1 cellular context compared by ENCODE assay signal in genomic region chr2:42105330-42106256, GRCh38.
TF ChIP-seq lines count a peak whose summit lies in the region.

No MANE protein-coding gene starts in this region.

TF ChIP-seq in HepG2, 621 proteins besides CTCF, POLR2A, EP300 and RAD21 (continued from another document and continues in another):
- TF ChIP-seq TBX3 (IDR thresholded peaks at IDR 0.05; ENCODE audit: borderline replicate concordance): no peak
- no peak for TF ChIP-seq ZNF660 (CRISPR knock-in tag; IDR thresholded peaks at IDR 0.05; ENCODE audit: borderline replicate concordance, low read depth)
- TF ChIP-seq ZNF143 (CRISPR knock-in tag; IDR thresholded peaks at IDR 0.05): no peak; the same call in 1 of the 2 replicates
- TF ChIP-seq, protein P1, sequence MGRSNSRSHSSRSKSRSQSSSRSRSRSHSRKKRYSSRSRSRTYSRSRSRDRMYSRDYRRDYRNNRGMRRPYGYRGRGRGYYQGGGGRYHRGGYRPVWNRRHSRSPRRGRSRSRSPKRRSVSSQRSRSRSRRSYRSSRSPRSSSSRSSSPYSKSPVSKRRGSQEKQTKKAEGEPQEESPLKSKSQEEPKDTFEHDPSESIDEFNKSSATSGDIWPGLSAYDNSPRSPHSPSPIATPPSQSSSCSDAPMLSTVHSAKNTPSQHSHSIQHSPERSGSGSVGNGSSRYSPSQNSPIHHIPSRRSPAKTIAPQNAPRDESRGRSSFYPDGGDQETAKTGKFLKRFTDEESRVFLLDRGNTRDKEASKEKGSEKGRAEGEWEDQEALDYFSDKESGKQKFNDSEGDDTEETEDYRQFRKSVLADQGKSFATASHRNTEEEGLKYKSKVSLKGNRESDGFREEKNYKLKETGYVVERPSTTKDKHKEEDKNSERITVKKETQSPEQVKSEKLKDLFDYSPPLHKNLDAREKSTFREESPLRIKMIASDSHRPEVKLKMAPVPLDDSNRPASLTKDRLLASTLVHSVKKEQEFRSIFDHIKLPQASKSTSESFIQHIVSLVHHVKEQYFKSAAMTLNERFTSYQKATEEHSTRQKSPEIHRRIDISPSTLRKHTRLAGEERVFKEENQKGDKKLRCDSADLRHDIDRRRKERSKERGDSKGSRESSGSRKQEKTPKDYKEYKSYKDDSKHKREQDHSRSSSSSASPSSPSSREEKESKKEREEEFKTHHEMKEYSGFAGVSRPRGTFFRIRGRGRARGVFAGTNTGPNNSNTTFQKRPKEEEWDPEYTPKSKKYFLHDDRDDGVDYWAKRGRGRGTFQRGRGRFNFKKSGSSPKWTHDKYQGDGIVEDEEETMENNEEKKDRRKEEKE (IDR thresholded peaks at IDR 0.05): no peak
- no peak for TF ChIP-seq PRPF4 (IDR thresholded peaks at IDR 0.05; ENCODE audit: low read depth, low read length, poor library complexity, severe bottlenecking)
- TF ChIP-seq MXD3 (CRISPR knock-in tag; IDR thresholded peaks at IDR 0.05): peak; percentile 64; the same call in 1 of the 2 replicates
- TF ChIP-seq KDM5A (IDR thresholded peaks at IDR 0.05; ENCODE audit: borderline replicate concordance, low read length): no peak
- TF ChIP-seq, protein P2, sequence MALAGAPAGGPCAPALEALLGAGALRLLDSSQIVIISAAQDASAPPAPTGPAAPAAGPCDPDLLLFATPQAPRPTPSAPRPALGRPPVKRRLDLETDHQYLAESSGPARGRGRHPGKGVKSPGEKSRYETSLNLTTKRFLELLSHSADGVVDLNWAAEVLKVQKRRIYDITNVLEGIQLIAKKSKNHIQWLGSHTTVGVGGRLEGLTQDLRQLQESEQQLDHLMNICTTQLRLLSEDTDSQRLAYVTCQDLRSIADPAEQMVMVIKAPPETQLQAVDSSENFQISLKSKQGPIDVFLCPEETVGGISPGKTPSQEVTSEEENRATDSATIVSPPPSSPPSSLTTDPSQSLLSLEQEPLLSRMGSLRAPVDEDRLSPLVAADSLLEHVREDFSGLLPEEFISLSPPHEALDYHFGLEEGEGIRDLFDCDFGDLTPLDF (CRISPR knock-in tag; IDR thresholded peaks at IDR 0.05): no peak
- TF ChIP-seq ATF1 (CRISPR knock-in tag; IDR thresholded peaks at IDR 0.05): no peak; the same call in 1 of the 2 replicates
- TF ChIP-seq ZNF674 (CRISPR knock-in tag; IDR thresholded peaks at IDR 0.05; ENCODE audit: low read depth): no peak
- TF ChIP-seq NRL (CRISPR knock-in tag; IDR thresholded peaks at IDR 0.05; ENCODE audit: borderline replicate concordance): no peak
- TF ChIP-seq, protein P3, sequence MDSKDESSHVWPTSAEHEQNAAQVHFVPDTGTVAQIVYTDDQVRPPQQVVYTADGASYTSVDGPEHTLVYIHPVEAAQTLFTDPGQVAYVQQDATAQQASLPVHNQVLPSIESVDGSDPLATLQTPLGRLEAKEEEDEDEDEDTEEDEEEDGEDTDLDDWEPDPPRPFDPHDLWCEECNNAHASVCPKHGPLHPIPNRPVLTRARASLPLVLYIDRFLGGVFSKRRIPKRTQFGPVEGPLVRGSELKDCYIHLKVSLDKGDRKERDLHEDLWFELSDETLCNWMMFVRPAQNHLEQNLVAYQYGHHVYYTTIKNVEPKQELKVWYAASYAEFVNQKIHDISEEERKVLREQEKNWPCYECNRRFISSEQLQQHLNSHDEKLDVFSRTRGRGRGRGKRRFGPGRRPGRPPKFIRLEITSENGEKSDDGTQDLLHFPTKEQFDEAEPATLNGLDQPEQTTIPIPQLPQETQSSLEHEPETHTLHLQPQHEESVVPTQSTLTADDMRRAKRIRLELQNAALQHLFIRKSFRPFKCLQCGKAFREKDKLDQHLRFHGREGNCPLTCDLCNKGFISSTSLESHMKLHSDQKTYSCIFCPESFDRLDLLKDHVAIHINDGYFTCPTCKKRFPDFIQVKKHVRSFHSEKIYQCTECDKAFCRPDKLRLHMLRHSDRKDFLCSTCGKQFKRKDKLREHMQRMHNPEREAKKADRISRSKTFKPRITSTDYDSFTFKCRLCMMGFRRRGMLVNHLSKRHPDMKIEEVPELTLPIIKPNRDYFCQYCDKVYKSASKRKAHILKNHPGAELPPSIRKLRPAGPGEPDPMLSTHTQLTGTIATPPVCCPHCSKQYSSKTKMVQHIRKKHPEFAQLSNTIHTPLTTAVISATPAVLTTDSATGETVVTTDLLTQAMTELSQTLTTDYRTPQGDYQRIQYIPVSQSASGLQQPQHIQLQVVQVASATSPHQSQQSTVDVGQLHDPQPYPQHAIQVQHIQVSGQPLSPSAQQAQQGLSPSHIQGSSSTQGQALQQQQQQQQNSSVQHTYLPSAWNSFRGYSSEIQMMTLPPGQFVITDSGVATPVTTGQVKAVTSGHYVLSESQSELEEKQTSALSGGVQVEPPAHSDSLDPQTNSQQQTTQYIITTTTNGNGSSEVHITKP (CRISPR knock-in tag; IDR thresholded peaks at IDR 0.05; ENCODE audit: low read depth): 0 out of 2 replicates have a peak, but pooled peaks have one; percentile 51
- TF ChIP-seq TEAD2 (CRISPR knock-in tag; IDR thresholded peaks at IDR 0.05): no peak
- TF ChIP-seq, protein P4, sequence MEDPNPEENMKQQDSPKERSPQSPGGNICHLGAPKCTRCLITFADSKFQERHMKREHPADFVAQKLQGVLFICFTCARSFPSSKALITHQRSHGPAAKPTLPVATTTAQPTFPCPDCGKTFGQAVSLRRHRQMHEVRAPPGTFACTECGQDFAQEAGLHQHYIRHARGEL (CRISPR knock-in tag; IDR thresholded peaks at IDR 0.05): no peak
- no peak for TF ChIP-seq NR3C1 (CRISPR knock-in tag; IDR thresholded peaks at IDR 0.05)
- TF ChIP-seq IKZF5 (CRISPR knock-in tag; IDR thresholded peaks at IDR 0.05): peak; percentile 91; the same call in 1 of the 2 replicates
- 0 out of 2 replicates have a peak, but pooled peaks have one; percentile 52 for TF ChIP-seq ZNF441 (CRISPR knock-in tag; IDR thresholded peaks at IDR 0.05; ENCODE audit: borderline replicate concordance)
- TF ChIP-seq, protein P5, sequence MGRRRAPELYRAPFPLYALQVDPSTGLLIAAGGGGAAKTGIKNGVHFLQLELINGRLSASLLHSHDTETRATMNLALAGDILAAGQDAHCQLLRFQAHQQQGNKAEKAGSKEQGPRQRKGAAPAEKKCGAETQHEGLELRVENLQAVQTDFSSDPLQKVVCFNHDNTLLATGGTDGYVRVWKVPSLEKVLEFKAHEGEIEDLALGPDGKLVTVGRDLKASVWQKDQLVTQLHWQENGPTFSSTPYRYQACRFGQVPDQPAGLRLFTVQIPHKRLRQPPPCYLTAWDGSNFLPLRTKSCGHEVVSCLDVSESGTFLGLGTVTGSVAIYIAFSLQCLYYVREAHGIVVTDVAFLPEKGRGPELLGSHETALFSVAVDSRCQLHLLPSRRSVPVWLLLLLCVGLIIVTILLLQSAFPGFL (CRISPR knock-in tag; IDR thresholded peaks at IDR 0.05): no peak
- TF ChIP-seq ZMYM2 (CRISPR knock-in tag; IDR thresholded peaks at IDR 0.05): 0 out of 2 replicates have a peak, but pooled peaks have one; percentile 16
- TF ChIP-seq ZNF776 (CRISPR knock-in tag; IDR thresholded peaks at IDR 0.05): no peak
- TF ChIP-seq DNMT3B (CRISPR knock-in tag; conservative IDR thresholded peaks at IDR 0.05): 0 out of 2 replicates have a peak, but pooled peaks have one; percentile 59
- TF ChIP-seq ZNF138 (CRISPR knock-in tag; IDR thresholded peaks at IDR 0.05; ENCODE audit: low read depth): no peak
- TF ChIP-seq RBAK (CRISPR knock-in tag; IDR thresholded peaks at IDR 0.05): no peak
- no peak; the same call in 1 of the 2 replicates for TF ChIP-seq YEATS4 (CRISPR knock-in tag; IDR thresholded peaks at IDR 0.05; ENCODE audit: borderline replicate concordance)
- TF ChIP-seq ZC3H4 (CRISPR knock-in tag; IDR thresholded peaks at IDR 0.05; ENCODE audit: borderline replicate concordance): no peak
- no peak for TF ChIP-seq ATRX (CRISPR knock-in tag; IDR thresholded peaks at IDR 0.05; ENCODE audit: borderline replicate concordance)
- TF ChIP-seq CC2D1A (CRISPR knock-in tag; IDR thresholded peaks at IDR 0.05): no peak
- no peak for TF ChIP-seq TOPORS (CRISPR knock-in tag; IDR thresholded peaks at IDR 0.05)
- no peak for TF ChIP-seq ZBTB39 (CRISPR knock-in tag; IDR thresholded peaks at IDR 0.05)
- TF ChIP-seq FOXA1 (IDR thresholded peaks at IDR 0.05): no peak
- TF ChIP-seq FOXA1 (CRISPR knock-in tag; IDR thresholded peaks at IDR 0.05): peak; percentile 88
- no peak for TF ChIP-seq CHD2 (IDR thresholded peaks at IDR 0.05; ENCODE audit: low read depth, low read length)
- TF ChIP-seq ZNF7 (CRISPR knock-in tag; IDR thresholded peaks at IDR 0.05): no peak
- no peak for TF ChIP-seq SMARCE1 (IDR thresholded peaks at IDR 0.05; ENCODE audit: borderline replicate concordance)
- TF ChIP-seq THAP8 (CRISPR knock-in tag; IDR thresholded peaks at IDR 0.05; ENCODE audit: borderline replicate concordance): no peak
- TF ChIP-seq ZNF274 (CRISPR knock-in tag; IDR thresholded peaks at IDR 0.05): no peak
- TF ChIP-seq SCMH1 (CRISPR knock-in tag; IDR thresholded peaks at IDR 0.05; ENCODE audit: borderline replicate concordance): no peak
- TF ChIP-seq, protein P6, sequence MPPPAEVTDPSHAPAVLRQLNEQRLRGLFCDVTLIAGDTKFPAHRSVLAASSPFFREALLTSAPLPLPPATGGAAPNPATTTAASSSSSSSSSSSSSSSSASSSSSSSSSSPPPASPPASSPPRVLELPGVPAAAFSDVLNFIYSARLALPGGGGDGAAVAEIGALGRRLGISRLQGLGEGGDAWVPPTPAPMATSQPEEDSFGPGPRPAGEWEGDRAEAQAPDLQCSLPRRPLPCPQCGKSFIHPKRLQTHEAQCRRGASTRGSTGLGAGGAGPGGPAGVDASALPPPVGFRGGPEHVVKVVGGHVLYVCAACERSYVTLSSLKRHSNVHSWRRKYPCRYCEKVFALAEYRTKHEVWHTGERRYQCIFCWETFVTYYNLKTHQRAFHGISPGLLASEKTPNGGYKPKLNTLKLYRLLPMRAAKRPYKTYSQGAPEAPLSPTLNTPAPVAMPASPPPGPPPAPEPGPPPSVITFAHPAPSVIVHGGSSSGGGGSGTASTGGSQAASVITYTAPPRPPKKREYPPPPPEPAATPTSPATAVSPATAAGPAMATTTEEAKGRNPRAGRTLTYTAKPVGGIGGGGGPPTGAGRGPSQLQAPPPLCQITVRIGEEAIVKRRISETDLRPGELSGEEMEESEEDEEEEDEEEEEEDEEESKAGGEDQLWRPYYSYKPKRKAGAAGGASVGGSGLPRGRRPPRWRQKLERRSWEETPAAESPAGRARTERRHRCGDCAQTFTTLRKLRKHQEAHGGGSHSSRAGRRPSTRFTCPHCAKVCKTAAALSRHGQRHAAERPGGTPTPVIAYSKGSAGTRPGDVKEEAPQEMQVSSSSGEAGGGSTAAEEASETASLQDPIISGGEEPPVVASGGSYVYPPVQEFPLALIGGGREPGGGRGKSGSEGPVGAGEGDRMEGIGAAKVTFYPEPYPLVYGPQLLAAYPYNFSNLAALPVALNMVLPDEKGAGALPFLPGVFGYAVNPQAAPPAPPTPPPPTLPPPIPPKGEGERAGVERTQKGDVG (CRISPR knock-in tag; IDR thresholded peaks at IDR 0.05; ENCODE audit: borderline replicate concordance): no peak
- TF ChIP-seq MXD1 (CRISPR knock-in tag; IDR thresholded peaks at IDR 0.05): no peak
- 0 out of 2 replicates have a peak, but pooled peaks have one; percentile 19 for TF ChIP-seq NFATC3 (CRISPR knock-in tag; IDR thresholded peaks at IDR 0.05)
- peak; percentile 91; the same call in 1 of the 2 replicates for TF ChIP-seq ZNF546 (CRISPR knock-in tag; conservative IDR thresholded peaks at IDR 0.05)
- TF ChIP-seq ZNF572 (CRISPR knock-in tag; IDR thresholded peaks at IDR 0.05): no peak; the same call in 1 of the 2 replicates
- peak; percentile 51; the same call in 1 of the 2 replicates for TF ChIP-seq ZNF652 (CRISPR knock-in tag; IDR thresholded peaks at IDR 0.05; ENCODE audit: borderline replicate concordance, low read depth)
- no peak for TF ChIP-seq HNRNPK (IDR thresholded peaks at IDR 0.05; ENCODE audit: low read depth, low read length, poor library complexity, severe bottlenecking)
- TF ChIP-seq NFIC (IDR thresholded peaks at IDR 0.05; ENCODE audit: low read length): peak; percentile 90
